9 cellular contexts compared by ENCODE assay signal in the genomic region with DNA sequence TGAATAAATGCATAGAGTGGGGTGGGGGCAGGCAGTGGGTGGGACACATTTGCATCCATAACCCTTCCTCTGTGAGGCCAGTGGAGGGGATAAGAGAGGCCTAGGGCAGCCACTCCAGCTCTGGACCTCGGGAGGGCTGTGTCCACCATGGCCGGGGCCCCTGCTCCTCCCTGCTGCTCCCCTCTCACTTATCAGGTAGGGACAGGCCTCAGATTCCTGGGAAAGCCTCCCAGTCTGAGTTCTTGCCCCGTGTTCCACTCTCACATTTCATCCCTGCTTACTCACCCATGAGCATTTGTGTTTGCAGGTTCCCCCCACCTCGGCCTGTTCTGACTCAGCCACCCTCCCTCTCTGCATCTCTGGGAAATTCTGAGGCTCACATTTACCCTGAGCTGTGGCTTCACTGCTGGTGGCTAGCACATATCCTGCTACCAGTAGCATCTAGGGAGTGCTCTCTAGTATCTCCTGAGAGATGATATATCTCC.
A peak's percentile ranks its signal among the peaks of the same experiment; 100 is the strongest.
DNase-seq lines count a peak whose midpoint lies in the region; ATAC-seq, FAIRE-seq and TF ChIP-seq lines count a peak whose summit lies in the region.
"Had no signal": no experiment of that assay in that cellular context is flagged by ENCODE, and none has a peak within 500 bp of the region (broad histone marks: within the 10 kb centered on the region; RNA-seq: fewer than 3 reads in every experiment).

No MANE protein-coding gene starts in this region.

- no peaks in the 10 kb centered on the region for H3K27me3 ChIP-seq in K562 (ENCODE audit: control insufficient read depth in 2 of 2, insufficient read depth in 2 of 2, low read length in 2 of 2)

- peak; percentile 39 for ATAC-seq in HG03520 (IDR thresholded peaks at IDR 0.05; ENCODE audit: unreplicated experiment)
- ATAC-seq in K562: peak; percentile 76

- 1% methylated on average over 4 of the region's 4 CpGs for WGBS in K562 (ENCODE audit: insufficient coverage, low coverage, missing lambda C conversion rate)

- no peaks in the 10 kb centered on the region for H3K36me3 Mint-ChIP-seq in endothelial cell (ENCODE audit: low read depth, unreplicated experiment)

- H3K9me3 Mint-ChIP-seq in endothelial cell (ENCODE audit: unreplicated experiment): no peaks in the 10 kb centered on the region

- FAIRE-seq in K562 (lab: Jason Lieb, UNC): peak; percentile 85

- H3K4me2 ChIP-seq in K562 (ENCODE audit: insufficient read depth, low read length): peak overlapping the region; percentile 57

- H3K9me3 ChIP-seq in K562 (replicated peaks; ENCODE audit: control insufficient read depth, insufficient read depth, low read depth, low read length): no peaks in the 10 kb centered on the region

- H3K27ac ChIP-seq in K562 (ENCODE audit: extremely low read depth, low read depth, low read length): peak overlapping the region; percentile 2; the same call in 1 of the 3 replicates
- H3K27ac ChIP-seq: SK-N-MC had no signal

- in situ Hi-C loops in K562 (cut with MboI): loop anchor here (5.0 kb wide), 1 partner anchor 51 kb away; no protein-coding TSS in a partner anchor

- no peaks in the 10 kb centered on the region for H3K27me3 Mint-ChIP-seq in endothelial cell (ENCODE audit: unreplicated experiment)

- intact Hi-C loops in K562 (cut with micrococcal nuclease): loop anchor here (2.0 to 5.0 kb wide), 2 partner anchors 41 to 83 kb away; no protein-coding TSS in a partner anchor

- no peaks in the 10 kb centered on the region for H3K79me2 ChIP-seq in K562 (ENCODE audit: control insufficient read depth, insufficient read depth, low read length)

- TF ChIP-seq CTCF in GM20000 (IDR thresholded peaks at IDR 0.05; ENCODE audit: extremely low read depth, missing control alignments) (no peak), K562 (IDR thresholded peaks at IDR 0.05 in 2 of 3, conservative IDR thresholded peaks at IDR 0.05 in 1 of 3; ENCODE audit: insufficient read depth in 2 of 3, low read depth in 1 of 3, low read length in 3 of 3) (no peak), endothelial cell (IDR thresholded peaks at IDR 0.05; ENCODE audit: unreplicated experiment) (no peak)

- peaks cover 13 to 36% of the 10 kb centered on the region in 2 experiments; a peak in 4 of 5 replicates for H3K4me1 ChIP-seq in K562 (replicated peaks in 1 of 2; ENCODE audit: control insufficient read depth in 2 of 2, insufficient read depth in 2 of 2, low read length in 2 of 2)

- peak overlapping the region; percentile 34 for H2AFZ ChIP-seq in K562 (ENCODE audit: low read depth, low read length)

- CTCF ChIA-PET in K562 (lab: Yijun Ruan, JAX; ENCODE audit: low intra/inter-chr PET ratio): interaction anchor here (1.2 to 2.0 kb wide), 3 partner anchors 45 to 95 kb away, joined by 3 to 9 read pairs (median 9); no protein-coding TSS in a partner anchor

- H3K36me3 ChIP-seq in K562 (ENCODE audit: control insufficient read depth, insufficient read depth, low read length): no peaks in the 10 kb centered on the region

- no TSS peak for BruUV-seq in K562 (replicated peaks; lab: Mats Ljungman, UMichigan)

- peak; percentile 68 for DNase-seq in EL
- DNase-seq in GM20000 (ENCODE audit: low spot score): peak; percentile 85
- DNase-seq in K562 (ENCODE audit: extremely low read depth in 1 of 4, low spot score in 3 of 4): peak; percentile 87 to 96 (median 92)
- peak; percentile 30 to 38 (median 31) for DNase-seq in stimulated activated CD4-positive, alpha-beta T cell treated with anti-CD3 and anti-CD28 coated beads, TNF-alpha, amount 100 ng/mL, for 48 hours (ENCODE audit: low read depth in 3 of 3)
- DNase-seq in CD1c-positive myeloid dendritic cell (ENCODE audit: extremely low spot score): no peak
- no peak for DNase-seq in endothelial cell (ENCODE audit: low spot score)
- DNase-seq in COR-L47 (lab: John Stamatoyannopoulos, UW): no peak

- no peak overlapping the region for H3K27ac Mint-ChIP-seq in endothelial cell (ENCODE audit: unreplicated experiment)

- H3K9ac ChIP-seq in K562 (ENCODE audit: insufficient read depth in 1 of 2, low read depth in 2 of 2, low read length in 2 of 2): peak overlapping the region in 1 of 2 experiments; percentile 22; a peak in 2 of 4 replicates

- no peaks in the 10 kb centered on the region for H3K4me1 Mint-ChIP-seq in endothelial cell (ENCODE audit: unreplicated experiment)

- TF ChIP-seq RAD21 in K562 (CRISPR knock-in tag; conservative IDR thresholded peaks at IDR 0.05 in 1 of 2, IDR thresholded peaks at IDR 0.05 in 1 of 2): no peak

- no peak overlapping the region for H3K4me3 Mint-ChIP-seq in endothelial cell (ENCODE audit: unreplicated experiment)

- H3K9me1 ChIP-seq in K562 (ENCODE audit: control insufficient read depth, insufficient read depth, low read length): no peaks in the 10 kb centered on the region

- H4K20me1 ChIP-seq in K562 (replicated peaks; ENCODE audit: control insufficient read depth, insufficient read depth, low read length): no peaks in the 10 kb centered on the region

- POLR2A ChIA-PET in K562 (lab: Yijun Ruan, JAX): interaction anchor here (0.5 to 5.1 kb wide), 27 partner anchors 8 to 443 kb away, joined by 3 to 47 read pairs (median 5); partner anchors contain the start of gene TOP3B

- no peak overlapping the region for H3K4me3 ChIP-seq in K562
- H3K4me3 ChIP-seq: SK-N-MC had no signal

- no peak for TF ChIP-seq EP300 in K562 (IDR thresholded peaks at IDR 0.05; ENCODE audit: low read length)

- TF ChIP-seq POLR2A in K562 (conservative IDR thresholded peaks at IDR 0.05): no peak

TF ChIP-seq in K562, 482 proteins besides CTCF, POLR2A, EP300 and RAD21 (continues in another document):
- TF ChIP-seq ZNF239 (CRISPR knock-in tag; IDR thresholded peaks at IDR 0.05): no peak
- TF ChIP-seq, protein P1, sequence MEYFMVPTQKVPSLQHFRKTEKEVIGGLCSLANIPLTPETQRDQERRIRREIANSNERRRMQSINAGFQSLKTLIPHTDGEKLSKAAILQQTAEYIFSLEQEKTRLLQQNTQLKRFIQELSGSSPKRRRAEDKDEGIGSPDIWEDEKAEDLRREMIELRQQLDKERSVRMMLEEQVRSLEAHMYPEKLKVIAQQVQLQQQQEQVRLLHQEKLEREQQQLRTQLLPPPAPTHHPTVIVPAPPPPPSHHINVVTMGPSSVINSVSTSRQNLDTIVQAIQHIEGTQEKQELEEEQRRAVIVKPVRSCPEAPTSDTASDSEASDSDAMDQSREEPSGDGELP (CRISPR knock-in tag; IDR thresholded peaks at IDR 0.05; ENCODE audit: borderline replicate concordance): peak; percentile 47; the same call in 1 of the 2 replicates
- 0 out of 2 replicates have a peak, but pooled peaks have one; percentile 31 for TF ChIP-seq FOXP1 (CRISPR knock-in tag; IDR thresholded peaks at IDR 0.05)
- TF ChIP-seq ETV5 (CRISPR knock-in tag; IDR thresholded peaks at IDR 0.05; ENCODE audit: low read depth): peak; percentile 81; the same call in 1 of the 2 replicates
- TF ChIP-seq RNF2 (IDR thresholded peaks at IDR 0.05): no peak
- TF ChIP-seq, protein P2, sequence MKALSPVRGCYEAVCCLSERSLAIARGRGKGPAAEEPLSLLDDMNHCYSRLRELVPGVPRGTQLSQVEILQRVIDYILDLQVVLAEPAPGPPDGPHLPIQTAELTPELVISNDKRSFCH (CRISPR knock-in tag; IDR thresholded peaks at IDR 0.05): no peak
- TF ChIP-seq, protein P2 (tag; IDR thresholded peaks at IDR 0.05): no peak
- TF ChIP-seq ZFX (CRISPR knock-in tag; IDR thresholded peaks at IDR 0.05): peak; percentile 40
- no peak for TF ChIP-seq ZNF780A (CRISPR knock-in tag; IDR thresholded peaks at IDR 0.05)
- TF ChIP-seq, protein P3, sequence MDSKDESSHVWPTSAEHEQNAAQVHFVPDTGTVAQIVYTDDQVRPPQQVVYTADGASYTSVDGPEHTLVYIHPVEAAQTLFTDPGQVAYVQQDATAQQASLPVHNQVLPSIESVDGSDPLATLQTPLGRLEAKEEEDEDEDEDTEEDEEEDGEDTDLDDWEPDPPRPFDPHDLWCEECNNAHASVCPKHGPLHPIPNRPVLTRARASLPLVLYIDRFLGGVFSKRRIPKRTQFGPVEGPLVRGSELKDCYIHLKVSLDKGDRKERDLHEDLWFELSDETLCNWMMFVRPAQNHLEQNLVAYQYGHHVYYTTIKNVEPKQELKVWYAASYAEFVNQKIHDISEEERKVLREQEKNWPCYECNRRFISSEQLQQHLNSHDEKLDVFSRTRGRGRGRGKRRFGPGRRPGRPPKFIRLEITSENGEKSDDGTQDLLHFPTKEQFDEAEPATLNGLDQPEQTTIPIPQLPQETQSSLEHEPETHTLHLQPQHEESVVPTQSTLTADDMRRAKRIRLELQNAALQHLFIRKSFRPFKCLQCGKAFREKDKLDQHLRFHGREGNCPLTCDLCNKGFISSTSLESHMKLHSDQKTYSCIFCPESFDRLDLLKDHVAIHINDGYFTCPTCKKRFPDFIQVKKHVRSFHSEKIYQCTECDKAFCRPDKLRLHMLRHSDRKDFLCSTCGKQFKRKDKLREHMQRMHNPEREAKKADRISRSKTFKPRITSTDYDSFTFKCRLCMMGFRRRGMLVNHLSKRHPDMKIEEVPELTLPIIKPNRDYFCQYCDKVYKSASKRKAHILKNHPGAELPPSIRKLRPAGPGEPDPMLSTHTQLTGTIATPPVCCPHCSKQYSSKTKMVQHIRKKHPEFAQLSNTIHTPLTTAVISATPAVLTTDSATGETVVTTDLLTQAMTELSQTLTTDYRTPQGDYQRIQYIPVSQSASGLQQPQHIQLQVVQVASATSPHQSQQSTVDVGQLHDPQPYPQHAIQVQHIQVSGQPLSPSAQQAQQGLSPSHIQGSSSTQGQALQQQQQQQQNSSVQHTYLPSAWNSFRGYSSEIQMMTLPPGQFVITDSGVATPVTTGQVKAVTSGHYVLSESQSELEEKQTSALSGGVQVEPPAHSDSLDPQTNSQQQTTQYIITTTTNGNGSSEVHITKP (IDR thresholded peaks at IDR 0.05; ENCODE audit: partially characterized antibody): no peak
- peak; percentile 36 for TF ChIP-seq CXXC5 (CRISPR knock-in tag; IDR thresholded peaks at IDR 0.05)
- TF ChIP-seq SOX6 (IDR thresholded peaks at IDR 0.05): no peak
- TF ChIP-seq ELF4 (CRISPR knock-in tag; IDR thresholded peaks at IDR 0.05): 0 out of 2 replicates have a peak, but pooled peaks have one; percentile 54

Comparison
In these comparisons a context has a peak if more than half of its experiments do, and no peak if none do; other contexts are left out.
1. DNase-seq: peak in EL (single experiment), GM20000 (single experiment), K562 (4 of 4) and stimulated activated CD4-positive, alpha-beta T cell treated with anti-CD3 and anti-CD28 coated beads, TNF-alpha, amount 100 ng/mL, for 48 hours (3 of 3); none in CD1c-positive myeloid dendritic cell (single experiment), endothelial cell (single experiment) and COR-L47 (single experiment).